ENCODE assay signal across 1 cellular context in the genomic region with DNA sequence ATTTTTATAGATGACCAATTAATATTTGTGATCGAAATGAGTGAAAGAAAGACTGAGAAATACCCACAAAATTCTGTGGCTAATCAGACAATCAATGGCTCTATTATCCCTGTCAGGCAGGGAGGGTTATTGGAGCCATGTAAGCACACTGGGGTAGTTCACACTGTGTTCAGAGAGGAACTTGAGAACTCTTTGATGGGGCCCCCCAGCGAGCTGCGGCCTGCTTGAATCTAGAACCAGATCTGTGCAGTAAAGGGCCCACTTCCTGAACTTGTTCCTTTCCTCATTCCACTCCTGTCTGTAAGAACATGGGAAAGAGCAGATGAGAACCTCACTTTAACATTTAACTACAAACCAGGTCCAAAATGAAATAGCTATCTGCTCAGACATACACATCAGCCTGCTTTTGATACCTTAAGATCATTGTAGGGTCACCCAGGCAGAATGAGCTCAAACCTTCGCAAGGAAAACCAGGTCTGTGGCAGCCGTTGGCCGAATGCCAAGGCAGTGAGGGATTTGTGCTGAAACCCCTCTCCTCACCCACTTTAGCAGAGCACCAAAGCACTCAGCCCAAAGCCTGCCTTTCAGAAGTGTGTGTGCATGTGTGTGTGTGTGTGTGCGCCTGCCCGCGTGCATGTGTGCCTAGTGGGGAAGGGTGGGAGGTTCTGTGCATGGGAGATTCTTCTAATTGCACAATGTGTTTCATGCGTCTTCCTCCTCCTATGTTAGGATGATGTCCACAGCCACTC.
TF ChIP-seq lines count a peak whose summit lies in the region.

No MANE protein-coding gene starts in this region.

TF ChIP-seq in SK-N-SH treated with all-trans-retinoic acid at 6 μM for 48 hours, 23 proteins besides CTCF, POLR2A, EP300 and RAD21 (continued from another document):
- TF ChIP-seq, protein P1, sequence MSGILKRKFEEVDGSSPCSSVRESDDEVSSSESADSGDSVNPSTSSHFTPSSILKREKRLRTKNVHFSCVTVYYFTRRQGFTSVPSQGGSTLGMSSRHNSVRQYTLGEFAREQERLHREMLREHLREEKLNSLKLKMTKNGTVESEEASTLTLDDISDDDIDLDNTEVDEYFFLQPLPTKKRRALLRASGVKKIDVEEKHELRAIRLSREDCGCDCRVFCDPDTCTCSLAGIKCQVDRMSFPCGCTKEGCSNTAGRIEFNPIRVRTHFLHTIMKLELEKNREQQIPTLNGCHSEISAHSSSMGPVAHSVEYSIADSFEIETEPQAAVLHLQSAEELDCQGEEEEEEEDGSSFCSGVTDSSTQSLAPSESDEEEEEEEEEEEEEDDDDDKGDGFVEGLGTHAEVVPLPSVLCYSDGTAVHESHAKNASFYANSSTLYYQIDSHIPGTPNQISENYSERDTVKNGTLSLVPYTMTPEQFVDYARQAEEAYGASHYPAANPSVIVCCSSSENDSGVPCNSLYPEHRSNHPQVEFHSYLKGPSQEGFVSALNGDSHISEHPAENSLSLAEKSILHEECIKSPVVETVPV (CRISPR knock-in tag; IDR thresholded peaks at IDR 0.05), result no peak
- TF ChIP-seq, protein P2, sequence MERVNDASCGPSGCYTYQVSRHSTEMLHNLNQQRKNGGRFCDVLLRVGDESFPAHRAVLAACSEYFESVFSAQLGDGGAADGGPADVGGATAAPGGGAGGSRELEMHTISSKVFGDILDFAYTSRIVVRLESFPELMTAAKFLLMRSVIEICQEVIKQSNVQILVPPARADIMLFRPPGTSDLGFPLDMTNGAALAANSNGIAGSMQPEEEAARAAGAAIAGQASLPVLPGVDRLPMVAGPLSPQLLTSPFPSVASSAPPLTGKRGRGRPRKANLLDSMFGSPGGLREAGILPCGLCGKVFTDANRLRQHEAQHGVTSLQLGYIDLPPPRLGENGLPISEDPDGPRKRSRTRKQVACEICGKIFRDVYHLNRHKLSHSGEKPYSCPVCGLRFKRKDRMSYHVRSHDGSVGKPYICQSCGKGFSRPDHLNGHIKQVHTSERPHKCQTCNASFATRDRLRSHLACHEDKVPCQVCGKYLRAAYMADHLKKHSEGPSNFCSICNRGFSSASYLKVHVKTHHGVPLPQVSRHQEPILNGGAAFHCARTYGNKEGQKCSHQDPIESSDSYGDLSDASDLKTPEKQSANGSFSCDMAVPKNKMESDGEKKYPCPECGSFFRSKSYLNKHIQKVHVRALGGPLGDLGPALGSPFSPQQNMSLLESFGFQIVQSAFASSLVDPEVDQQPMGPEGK (CRISPR knock-in tag; IDR thresholded peaks at IDR 0.05; ENCODE audit: borderline replicate concordance), result no peak
- TF ChIP-seq, protein P3, sequence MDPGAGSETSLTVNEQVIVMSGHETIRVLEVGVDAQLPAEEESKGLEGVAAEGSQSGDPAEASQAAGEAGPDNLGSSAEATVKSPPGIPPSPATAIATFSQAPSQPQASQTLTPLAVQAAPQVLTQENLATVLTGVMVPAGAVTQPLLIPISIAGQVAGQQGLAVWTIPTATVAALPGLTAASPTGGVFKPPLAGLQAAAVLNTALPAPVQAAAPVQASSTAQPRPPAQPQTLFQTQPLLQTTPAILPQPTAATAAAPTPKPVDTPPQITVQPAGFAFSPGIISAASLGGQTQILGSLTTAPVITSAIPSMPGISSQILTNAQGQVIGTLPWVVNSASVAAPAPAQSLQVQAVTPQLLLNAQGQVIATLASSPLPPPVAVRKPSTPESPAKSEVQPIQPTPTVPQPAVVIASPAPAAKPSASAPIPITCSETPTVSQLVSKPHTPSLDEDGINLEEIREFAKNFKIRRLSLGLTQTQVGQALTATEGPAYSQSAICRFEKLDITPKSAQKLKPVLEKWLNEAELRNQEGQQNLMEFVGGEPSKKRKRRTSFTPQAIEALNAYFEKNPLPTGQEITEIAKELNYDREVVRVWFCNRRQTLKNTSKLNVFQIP (CRISPR knock-in tag; IDR thresholded peaks at IDR 0.05; ENCODE audit: borderline replicate concordance, low read depth), result no peak
- TF ChIP-seq ZNF70 (CRISPR knock-in tag; IDR thresholded peaks at IDR 0.05) (no peak), RARB (CRISPR knock-in tag; IDR thresholded peaks at IDR 0.05) (no peak)
